2 cellular contexts compared by ENCODE assay signal in genomic region chr7:138741453-138741735, GRCh38.
TF ChIP-seq lines count a peak whose summit lies in the region.

No MANE protein-coding gene starts in this region.

TF ChIP-seq in HCT116, 20 proteins besides CTCF, POLR2A, EP300 and RAD21:
- TF ChIP-seq TCF7L2 (IDR thresholded peaks at IDR 0.05; ENCODE audit: borderline replicate concordance, extremely low read depth, insufficient read depth, insufficient read length) (no peak), ELF1 (IDR thresholded peaks at IDR 0.05; ENCODE audit: borderline replicate concordance, low read depth) (no peak), SP1 (IDR thresholded peaks at IDR 0.05; ENCODE audit: low read depth) (no peak), ZNF274 (IDR thresholded peaks at IDR 0.05; ENCODE audit: low read depth, low read length) (no peak), EZH2 (IDR thresholded peaks at IDR 0.05) (no peak), ZBTB33 (IDR thresholded peaks at IDR 0.05; ENCODE audit: extremely low read depth, insufficient replicate concordance, low read length) (no peak), CBX3 (IDR thresholded peaks at IDR 0.05; ENCODE audit: low read depth) (no peak), POLR2AphosphoS5 (IDR thresholded peaks at IDR 0.05; ENCODE audit: low read depth, low read length) (no peak), FOSL1 (IDR thresholded peaks at IDR 0.05; ENCODE audit: low read depth) (no peak), SRF (IDR thresholded peaks at IDR 0.05; ENCODE audit: low read depth) (no peak), MAX (IDR thresholded peaks at IDR 0.05) (no peak), ZFX (IDR thresholded peaks at IDR 0.05) (no peak), REST (IDR thresholded peaks at IDR 0.05; ENCODE audit: low read depth) (no peak), ATF3 (IDR thresholded peaks at IDR 0.05) (no peak)

TF ChIP-seq in H1, 55 proteins besides CTCF, POLR2A, EP300 and RAD21:
- TF ChIP-seq JUN (IDR thresholded peaks at IDR 0.05; ENCODE audit: low read depth, low read length) (no peak), NANOG (IDR thresholded peaks at IDR 0.05; ENCODE audit: insufficient read depth, low read depth, low read length, poor library complexity, severe bottlenecking) (no peak), ASH2L (IDR thresholded peaks at IDR 0.05; ENCODE audit: low read length) (no peak)
